In genomic region chr6:163349696-163350095, GRCh38 we compare ENCODE assay signal across 15 cellular contexts.
DNase-seq lines count a peak whose midpoint lies in the region; ATAC-seq, FAIRE-seq and TF ChIP-seq lines count a peak whose summit lies in the region.
"Had no signal": no experiment of that assay in that cellular context is flagged by ENCODE, and none has a peak within 500 bp of the region (broad histone marks: within the 10 kb centered on the region; RNA-seq: fewer than 3 reads in every experiment).

No MANE protein-coding gene starts in this region.

- H3K9ac ChIP-seq in HepG2 (ENCODE audit: insufficient read depth, low read depth, low read length), result no peak overlapping the region
- H3K9ac ChIP-seq: BLaER1 had no signal

- 57% methylated on average over 7 of the region's 8 CpGs for WGBS in HepG2 (ENCODE audit: low lambda C conversion rate)
- WGBS in right lobe of liver (ENCODE audit: insufficient coverage, low coverage, low lambda C conversion rate, missing lambda C conversion rate), result no CpG with 5 or more reads among the region's 8 CpGs
- WGBS in pancreas, 2 donors, result 86 to 94% methylated on average over 8 of the region's 8 CpGs
- 99 to 100% methylated on average over 2 to 8 of the region's 8 CpGs for WGBS in esophagus squamous epithelium, 2 donors

- TF ChIP-seq RAD21 in HepG2 (CRISPR knock-in tag; IDR thresholded peaks at IDR 0.05), result no peak

- DNase-seq in HepG2 (ENCODE audit: low spot score), result no peak
- DNase-seq in right lobe of liver, result no peak
- DNase-seq in neural crest cell (ENCODE audit: low read depth, low spot score), result no peak
- no peak for DNase-seq in substantia nigra (lab: John Stamatoyannopoulos, UW)
- no peak for DNase-seq in pancreas
- DNase-seq in DMS79 treated with DMSO at 0.1 percent for 48 hours (lab: John Stamatoyannopoulos, UW), result no peak
- no peak for DNase-seq in NCI-H1092 (lab: John Stamatoyannopoulos, UW)
- DNase-seq in esophagus squamous epithelium (lab: John Stamatoyannopoulos, UW), result no peak
- DNase-seq: 8988T, AML-193, DMS53, HCEC 1CT, HFFc6 had no signal

- BruUV-seq in HepG2 (replicated peaks; lab: Mats Ljungman, UMichigan), result no TSS peak

- in situ Hi-C loops in HepG2 (cut with HindIII; ENCODE audit: extremely low pct_ligation_motif_present, low pct_unique_long_range_greater_than_20kb), result no loop called here

- TF ChIP-seq CTCF in HepG2 (CRISPR knock-in tag; IDR thresholded peaks at IDR 0.05), result no peak
- TF ChIP-seq CTCF in right lobe of liver (IDR thresholded peaks at IDR 0.05), result no peak
- TF ChIP-seq CTCF in neural crest cell (conservative IDR thresholded peaks at IDR 0.05), result no peak
- TF ChIP-seq CTCF in pancreas (IDR thresholded peaks at IDR 0.05), result no peak
- TF ChIP-seq CTCF in esophagus squamous epithelium (IDR thresholded peaks at IDR 0.05), result no peak

- H3K27ac Mint-ChIP-seq in neural crest cell (ENCODE audit: unreplicated experiment), result peak overlapping the region; percentile 72

- H3K27ac ChIP-seq in HepG2 (ENCODE audit: extremely low read length, insufficient read depth, low read length) (no peak overlapping the region), right lobe of liver (no peak overlapping the region), substantia nigra (ENCODE audit: low read depth, low read length, poor library complexity, severe bottlenecking) (peak overlapping the region; percentile 100), pancreas (no peak overlapping the region), esophagus squamous epithelium (no peak overlapping the region)
- H3K27ac ChIP-seq: BLaER1, HL-60 had no signal

- ATAC-seq in HepG2, result no peak
- no peak for ATAC-seq in right lobe of liver
- ATAC-seq in pancreas, result no peak

- TF ChIP-seq EP300 in HepG2 (IDR thresholded peaks at IDR 0.05; ENCODE audit: low read depth in 2 of 2, low read length in 2 of 2), result no peak
- TF ChIP-seq EP300 in HepG2 (CRISPR knock-in tag; IDR thresholded peaks at IDR 0.05; ENCODE audit: borderline replicate concordance), result no peak

- CTCF ChIA-PET in HepG2 (lab: Yijun Ruan, JAX; ENCODE audit: low intra/inter-chr PET ratio, low total read pairs), result no interaction called here

- POLR2A ChIA-PET in HepG2 (lab: Yijun Ruan, JAX), result no interaction called here

- no peak overlapping the region for H3K4me3 Mint-ChIP-seq in neural crest cell
- H3K4me3 Mint-ChIP-seq: HFFc6 had no signal

- H3K36me3 ChIP-seq in HepG2 (replicated peaks in 1 of 2; ENCODE audit: control insufficient read depth in 1 of 2, insufficient read depth in 2 of 2, low read length in 2 of 2), result no peaks in the 10 kb centered on the region
- H3K36me3 ChIP-seq in right lobe of liver, result no peaks in the 10 kb centered on the region
- H3K36me3 ChIP-seq in pancreas, result no peaks in the 10 kb centered on the region
- H3K36me3 ChIP-seq in esophagus squamous epithelium, result no peaks in the 10 kb centered on the region
- H3K36me3 ChIP-seq: BLaER1 had no signal

- H3K4me3 ChIP-seq in HepG2 (replicated peaks in 1 of 3; ENCODE audit: insufficient read depth in 1 of 3, low read depth in 2 of 3, low read length in 3 of 3), result no peak overlapping the region
- no peak overlapping the region for H3K4me3 ChIP-seq in right lobe of liver
- no peak overlapping the region for H3K4me3 ChIP-seq in pancreas
- no peak overlapping the region for H3K4me3 ChIP-seq in esophagus squamous epithelium
- H3K4me3 ChIP-seq: BLaER1 had no signal

- H3K4me2 ChIP-seq in HepG2 (ENCODE audit: low read depth, low read length), result no peak overlapping the region
- H3K4me2 ChIP-seq: BLaER1 had no signal

- no peaks in the 10 kb centered on the region for H3K36me3 Mint-ChIP-seq in neural crest cell (ENCODE audit: low read depth)

- H4K20me1 ChIP-seq in HepG2 (ENCODE audit: insufficient read depth, low read length), result no peaks in the 10 kb centered on the region
- H4K20me1 ChIP-seq: BLaER1 had no signal

- H3K4me1 ChIP-seq in HepG2 (ENCODE audit: insufficient read depth, low read length) (no peaks in the 10 kb centered on the region), right lobe of liver (no peaks in the 10 kb centered on the region), pancreas (no peaks in the 10 kb centered on the region), esophagus squamous epithelium (peaks cover 4 to 35% (median 8%) of the 10 kb centered on the region in 3 donors)

- no peaks in the 10 kb centered on the region for H3K79me2 ChIP-seq in HepG2 (ENCODE audit: insufficient read depth, low read length)

- no peaks in the 10 kb centered on the region for H3K27me3 Mint-ChIP-seq in neural crest cell (ENCODE audit: low read depth)

- intact Hi-C loops in HepG2 (cut with micrococcal nuclease; ENCODE audit: unreplicated experiment) (no loop called here), right lobe of liver (cut with DNase I) (no loop called here), pancreas (cut with DNase I) (no loop called here), esophagus squamous epithelium (cut with DNase I) (no loop called here)

- FAIRE-seq in HepG2 (lab: Jason Lieb, UNC) (no peak), pancreas (lab: Jason Lieb, UNC) (no peak)

- no peaks in the 10 kb centered on the region for H3K9me3 Mint-ChIP-seq in neural crest cell

- TF ChIP-seq POLR2A in HepG2 (IDR thresholded peaks at IDR 0.05; ENCODE audit: insufficient read depth in 1 of 2, low read depth in 2 of 2, low read length in 2 of 2) (no peak), right lobe of liver (IDR thresholded peaks at IDR 0.05) (no peak), esophagus squamous epithelium (IDR thresholded peaks at IDR 0.05) (no peak)

- H3K4me1 Mint-ChIP-seq in neural crest cell, result peaks cover 60% of the 10 kb centered on the region

- H3K9me3 ChIP-seq in HepG2 (ENCODE audit: low read length), result no peaks in the 10 kb centered on the region
- H3K9me3 ChIP-seq in right lobe of liver, result no peaks in the 10 kb centered on the region
- H3K9me3 ChIP-seq in pancreas, result no peaks in the 10 kb centered on the region
- no peaks in the 10 kb centered on the region for H3K9me3 ChIP-seq in esophagus squamous epithelium
- H3K9me3 ChIP-seq: BLaER1 had no signal

- H2AFZ ChIP-seq in HepG2 (ENCODE audit: low read length), result no peak overlapping the region

- peaks cover 0 to 68% of the 10 kb centered on the region in 2 experiments; a peak in 3 of 5 replicates for H3K27me3 ChIP-seq in HepG2 (ENCODE audit: control insufficient read depth in 1 of 2, insufficient read depth in 2 of 2, low read length in 2 of 2)
- H3K27me3 ChIP-seq in right lobe of liver, result no peaks in the 10 kb centered on the region
- H3K27me3 ChIP-seq in pancreas, result no peaks in the 10 kb centered on the region
- H3K27me3 ChIP-seq in esophagus squamous epithelium, result no peaks in the 10 kb centered on the region
- H3K27me3 ChIP-seq: BLaER1 had no signal

TF ChIP-seq in HepG2, 621 proteins besides CTCF, POLR2A, EP300 and RAD21:
- no peak for TF ChIP-seq ZNF841 (CRISPR knock-in tag; IDR thresholded peaks at IDR 0.05; ENCODE audit: borderline replicate concordance)
- peak; percentile 17; the same call in 1 of the 2 replicates for TF ChIP-seq ATF7 (IDR thresholded peaks at IDR 0.05)
- no peak for TF ChIP-seq ATF7 (CRISPR knock-in tag; IDR thresholded peaks at IDR 0.05)
